Comparison of ENCODE assay signal across 25 cellular contexts in the genomic region with DNA sequence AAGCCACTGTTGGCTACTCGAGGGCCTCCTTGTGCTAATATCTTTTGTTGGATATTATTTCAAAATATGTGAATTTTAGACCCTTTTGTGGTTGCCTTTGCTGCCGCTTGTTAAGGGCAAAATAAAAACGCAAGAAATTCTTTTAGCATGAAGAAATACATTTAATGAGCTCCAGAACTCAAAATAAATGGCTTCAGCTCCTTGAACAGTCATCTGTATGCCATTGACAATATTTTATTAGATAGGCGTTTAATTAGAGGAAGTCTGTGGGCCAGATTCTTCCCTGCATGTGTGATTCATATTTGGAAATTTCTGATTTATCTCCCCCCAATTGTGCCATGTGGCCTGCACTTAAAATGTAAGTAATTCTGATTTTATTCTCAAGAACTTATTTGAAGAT.
"Had no signal": no experiment of that assay in that cellular context is flagged by ENCODE, and none has a peak within 500 bp of the region (broad histone marks: within the 10 kb centered on the region; RNA-seq: fewer than 3 reads in every experiment).

No MANE protein-coding gene starts in this region.

- DNase-seq: activated B cell treated with CpG ODN at 0.5 μM for 24 hours; activated CD4-positive, alpha-beta T cell treated with anti-CD3 and anti-CD28 coated beads, Interleukin-2, amount 50 U/mL, for 1 hour; activated CD8-positive, alpha-beta T cell treated with anti-CD3 and anti-CD28 coated beads for 36 hours; activated naive CD4-positive, alpha-beta T cell; activated T-cell treated with anti-CD3 and anti-CD28 coated beads, Interleukin-2, amount 50 U/mL, for 72 hours; anterior cingulate cortex; endodermal cell; esophagus squamous epithelium; glutamatergic neuron; left ventricle myocardium inferior; posterior cingulate gyrus; right cardiac atrium; stimulated activated CD4-positive, alpha-beta T cell treated with anti-CD3 and anti-CD28 coated beads, Interleukin-2, amount 100 ng/mL, for 48 hours; stimulated activated naive CD8-positive, alpha-beta T cell treated with anti-CD3 and anti-CD28 coated beads, Interleukin-15, Interleukin-2, amounts not matched to agents 100 U/mL and 50 U/mL, for 24 hours; uterus had no signal

- H3K9me3 Mint-ChIP-seq: activated B cell treated with CpG ODN at 0.5 μM for 24 hours; activated CD8-positive, alpha-beta T cell treated with anti-CD3 and anti-CD28 coated beads for 36 hours; activated naive CD4-positive, alpha-beta T cell treated with anti-CD3 and anti-CD28 coated beads, Interleukin-2, amount 50 U/mL, for 72 hours; activated T-cell treated with anti-CD3 and anti-CD28 coated beads, Interleukin-2, amount 50 U/mL, for 72 hours; central memory CD8-positive, alpha-beta T cell; dendritic cell treated with granulocyte-macrophage colony-stimulating factor and Interleukin-4, amounts not matched to agents 40 ng/mL and 50 ng/mL, for 4 days; endodermal cell; nephron; type B pancreatic cell had no signal

- H3K27me3 ChIP-seq: uterus had no signal

- H3K27ac ChIP-seq: epithelial cell of prostate, esophagus squamous epithelium, left ventricle myocardium inferior, thoracic aorta, uterus had no signal

- H3K4me3 ChIP-seq: esophagus squamous epithelium, left ventricle myocardium inferior, thoracic aorta, uterus had no signal

- H3K4me1 Mint-ChIP-seq: activated B cell treated with CpG ODN at 0.5 μM for 24 hours; central memory CD8-positive, alpha-beta T cell had no signal

- H3K36me3 ChIP-seq: thoracic aorta, uterus had no signal

- H3K4me3 Mint-ChIP-seq: activated B cell treated with CpG ODN at 0.5 μM for 24 hours; activated CD8-positive, alpha-beta T cell treated with anti-CD3 and anti-CD28 coated beads for 36 hours; activated T-cell treated with anti-CD3 and anti-CD28 coated beads, Interleukin-2, amount 50 U/mL, for 72 hours; central memory CD8-positive, alpha-beta T cell; dendritic cell treated with granulocyte-macrophage colony-stimulating factor and Interleukin-4, amounts not matched to agents 40 ng/mL and 50 ng/mL, for 4 days; endodermal cell; nephron; type B pancreatic cell had no signal

- ATAC-seq: activated CD8-positive, alpha-beta T cell treated with anti-CD3 and anti-CD28 coated beads for 36 hours; activated naive CD4-positive, alpha-beta T cell treated with anti-CD3 and anti-CD28 coated beads, Interleukin-2, amount 50 U/mL, for 72 hours; activated T-cell treated with anti-CD3 and anti-CD28 coated beads, Interleukin-2, amount 50 U/mL, for 72 hours; right cardiac atrium; stimulated activated naive CD8-positive, alpha-beta T cell treated with anti-CD3 and anti-CD28 coated beads, Interleukin-15, Interleukin-2, amounts not matched to agents 100 U/mL and 50 U/mL, for 24 hours had no signal

- FAIRE-seq: bronchial epithelial cell, frontal cortex, islet of Langerhans had no signal

- H3K27me3 Mint-ChIP-seq: type B pancreatic cell had no signal

- H3K9me3 ChIP-seq: esophagus squamous epithelium, left ventricle myocardium inferior, thoracic aorta, uterus had no signal

- H3K36me3 Mint-ChIP-seq: activated naive CD4-positive, alpha-beta T cell treated with anti-CD3 and anti-CD28 coated beads, Interleukin-2, amount 50 U/mL, for 72 hours had no signal

- H3K4me1 ChIP-seq: left ventricle myocardium inferior, uterus had no signal

- H3K27ac Mint-ChIP-seq: activated B cell treated with CpG ODN at 0.5 μM for 24 hours; activated CD8-positive, alpha-beta T cell treated with anti-CD3 and anti-CD28 coated beads for 36 hours; activated naive CD4-positive, alpha-beta T cell treated with anti-CD3 and anti-CD28 coated beads, Interleukin-2, amount 50 U/mL, for 72 hours; activated T-cell treated with anti-CD3 and anti-CD28 coated beads, Interleukin-2, amount 50 U/mL, for 72 hours; dendritic cell treated with granulocyte-macrophage colony-stimulating factor and Interleukin-4, amounts not matched to agents 40 ng/mL and 50 ng/mL, for 4 days; endodermal cell; type B pancreatic cell had no signal
